ENCODE assay signal across 15 cellular contexts in genomic region chr3:49519266-49519665, GRCh38. TPM values are rescaled to one million over a fixed set of nuclear protein-coding genes. Genes with fewer than 3 reads are reported as not detected.
A peak's percentile ranks its signal among the peaks of the same experiment; 100 is the strongest.
DNase-seq lines count a peak whose midpoint lies in the region; ATAC-seq and TF ChIP-seq lines count a peak whose summit lies in the region.
"Had no signal": no experiment of that assay in that cellular context is flagged by ENCODE, and none has a peak within 500 bp of the region (broad histone marks: within the 10 kb centered on the region; RNA-seq: fewer than 3 reads in every experiment).

No MANE protein-coding gene starts in this region.

- DNase-seq in left ventricle myocardium inferior, result no peak
- no peak for DNase-seq in Right ventricle myocardium superior
- peak; percentile 27 for DNase-seq in epidermal melanocyte (ENCODE audit: insufficient read length, low spot score)
- DNase-seq in neural crest cell (ENCODE audit: low read depth, low spot score), result peak; percentile 36
- DNase-seq in tibial nerve (ENCODE audit: low spot score in 2 of 2), result no peak
- no peak for DNase-seq in activated CD8-positive, alpha-beta memory T cell treated with anti-CD3 and anti-CD28 coated beads, Interleukin-2, amount 10 ng/mL, durations not matched to agents 7 days and 5 days
- DNase-seq in Peyer's patch, result no peak
- DNase-seq: activated CD4-positive, CD25-positive, alpha-beta regulatory T cell; colonic mucosa; NCI-H1092 treated with DMSO at 0.1 percent for 48 hours; NCI-H446 treated with DMSO at 0.1 percent for 48 hours; PC-9; stimulated activated naive CD8-positive, alpha-beta T cell treated with anti-CD3 and anti-CD28 coated beads, Interleukin-15, Interleukin-2, amounts not matched to agents 100 U/mL and 50 U/mL, for 24 hours; T-cell had no signal

- peak overlapping the region; percentile 77 for H3K4me3 Mint-ChIP-seq in neural crest cell
- no peak overlapping the region for H3K4me3 Mint-ChIP-seq in activated CD8-positive, alpha-beta memory T cell treated with anti-CD3 and anti-CD28 coated beads, Interleukin-2, amount 10 ng/mL, durations not matched to agents 7 days and 5 days
- H3K4me3 Mint-ChIP-seq: T-cell had no signal

- no peaks in the 10 kb centered on the region for H3K27me3 Mint-ChIP-seq in neural crest cell (ENCODE audit: low read depth)
- H3K27me3 Mint-ChIP-seq in activated CD8-positive, alpha-beta memory T cell treated with anti-CD3 and anti-CD28 coated beads, Interleukin-2, amount 10 ng/mL, durations not matched to agents 7 days and 5 days, result no peaks in the 10 kb centered on the region
- H3K27me3 Mint-ChIP-seq: T-cell had no signal

- H3K4me3 ChIP-seq in left ventricle myocardium inferior, result no peak overlapping the region
- H3K4me3 ChIP-seq in tibial nerve, result no peak overlapping the region
- no peak overlapping the region for H3K4me3 ChIP-seq in Peyer's patch
- H3K4me3 ChIP-seq: colonic mucosa, PC-9 had no signal

- peak in 1 of 2 donors; percentile 56 for TF ChIP-seq EP300 in tibial nerve (IDR thresholded peaks at IDR 0.05)

- H3K4me1 Mint-ChIP-seq in neural crest cell, result peaks cover 40% of the 10 kb centered on the region
- H3K4me1 Mint-ChIP-seq in activated CD8-positive, alpha-beta memory T cell treated with anti-CD3 and anti-CD28 coated beads, Interleukin-2, amount 10 ng/mL, durations not matched to agents 7 days and 5 days, result peaks cover 7% of the 10 kb centered on the region

- peaks cover 43% of the 10 kb centered on the region for H3K36me3 ChIP-seq in left ventricle myocardium inferior
- H3K36me3 ChIP-seq in tibial nerve, result peaks cover 0 to 18% (median 0%) of the 10 kb centered on the region in 3 donors
- H3K36me3 ChIP-seq in Peyer's patch, result peaks cover 0 to 18% (median 0%) of the 10 kb centered on the region in 3 donors
- H3K36me3 ChIP-seq: colonic mucosa had no signal

- H3K9me3 Mint-ChIP-seq in neural crest cell, result no peaks in the 10 kb centered on the region
- no peaks in the 10 kb centered on the region for H3K9me3 Mint-ChIP-seq in activated CD8-positive, alpha-beta memory T cell treated with anti-CD3 and anti-CD28 coated beads, Interleukin-2, amount 10 ng/mL, durations not matched to agents 7 days and 5 days (ENCODE audit: low read depth)
- H3K9me3 Mint-ChIP-seq: T-cell had no signal

- TF ChIP-seq POLR2A in tibial nerve (IDR thresholded peaks at IDR 0.05) (no peak), Peyer's patch (IDR thresholded peaks at IDR 0.05) (no peak)

- 50 to 59% methylated on average over 6 of the region's 6 CpGs for whole genome bisulfite sequencing in tibial nerve, 2 donors

- CTCF ChIA-PET in activated CD8-positive, alpha-beta memory T cell treated with anti-CD3 and anti-CD28 coated beads, Interleukin-2, amount 10 ng/mL, durations not matched to agents 7 days and 5 days (lab: Charles Lee), result interaction anchor here (1.4 kb wide), 1 partner anchor 21 kb away, joined by 8 read pairs; no protein-coding TSS in a partner anchor

- ATAC-seq in Right ventricle myocardium superior (ENCODE audit: poor library complexity), result no peak
- no peak for ATAC-seq in activated CD8-positive, alpha-beta memory T cell treated with anti-CD3 and anti-CD28 coated beads, Interleukin-2, amount 10 ng/mL, durations not matched to agents 7 days and 5 days
- ATAC-seq in HG03378 (IDR thresholded peaks at IDR 0.05; ENCODE audit: unreplicated experiment), result no peak
- ATAC-seq: stimulated activated naive CD8-positive, alpha-beta T cell treated with anti-CD3 and anti-CD28 coated beads, Interleukin-15, Interleukin-2, amounts not matched to agents 100 U/mL and 50 U/mL, for 24 hours; T-cell had no signal

- H3K27ac Mint-ChIP-seq in neural crest cell (ENCODE audit: unreplicated experiment), result peak overlapping the region; percentile 97
- no peak overlapping the region for H3K27ac Mint-ChIP-seq in activated CD8-positive, alpha-beta memory T cell treated with anti-CD3 and anti-CD28 coated beads, Interleukin-2, amount 10 ng/mL, durations not matched to agents 7 days and 5 days
- H3K27ac Mint-ChIP-seq: T-cell had no signal

- TF ChIP-seq CTCF in left ventricle myocardium inferior (IDR thresholded peaks at IDR 0.05; ENCODE audit: borderline replicate concordance) (no peak), neural crest cell (conservative IDR thresholded peaks at IDR 0.05) (no peak), tibial nerve (IDR thresholded peaks at IDR 0.05) (no peak), Peyer's patch (IDR thresholded peaks at IDR 0.05) (no peak)

- H3K36me3 Mint-ChIP-seq in neural crest cell (ENCODE audit: low read depth), result peaks cover 24% of the 10 kb centered on the region
- H3K36me3 Mint-ChIP-seq in activated CD8-positive, alpha-beta memory T cell treated with anti-CD3 and anti-CD28 coated beads, Interleukin-2, amount 10 ng/mL, durations not matched to agents 7 days and 5 days, result peaks cover 12% of the 10 kb centered on the region

- H3K27ac ChIP-seq in left ventricle myocardium inferior (replicated peaks) (peak overlapping the region; percentile 38), tibial nerve (peak overlapping the region in 3 of 4 donors; percentile 55 to 86 (median 76)), Peyer's patch (no peak overlapping the region)
- H3K27ac ChIP-seq: colonic mucosa, PC-9 had no signal

- intact Hi-C loops in left ventricle myocardium inferior (cut with micrococcal nuclease) (no loop called here), Right ventricle myocardium superior (cut with DNase I) (no loop called here)

- H3K27me3 ChIP-seq in left ventricle myocardium inferior (ENCODE audit: low read depth) (no peaks in the 10 kb centered on the region), tibial nerve (no peaks in the 10 kb centered on the region), Peyer's patch (no peaks in the 10 kb centered on the region)
- H3K27me3 ChIP-seq: colonic mucosa had no signal

- H3K9me3 ChIP-seq in left ventricle myocardium inferior (replicated peaks) (no peaks in the 10 kb centered on the region), tibial nerve (no peaks in the 10 kb centered on the region), Peyer's patch (no peaks in the 10 kb centered on the region)
- H3K9me3 ChIP-seq: colonic mucosa had no signal

- H3K4me1 ChIP-seq in left ventricle myocardium inferior, result peaks cover 64% of the 10 kb centered on the region
- H3K4me1 ChIP-seq in tibial nerve, result peaks cover 0 to 91% (median 35%) of the 10 kb centered on the region in 4 donors
- no peaks in the 10 kb centered on the region for H3K4me1 ChIP-seq in Peyer's patch
- H3K4me1 ChIP-seq: colonic mucosa had no signal

RNA-seq across cellular contexts. Expression of gene BSN, which starts 35.0 kb away (rescaled TPM):
- total RNA-seq in left ventricle myocardium inferior, result 0.55 TPM
- 0.27 TPM for total RNA-seq in Right ventricle myocardium superior
- 6.1 and 6.5 TPM in 2 replicates for total RNA-seq in neural crest cell
- total RNA-seq in tibial nerve, result 1 to 10 TPM in 2 of 4 donors, under 1 TPM in 2; 0.44 to 1.8 (median 0.92) TPM
- total RNA-seq in activated CD8-positive, alpha-beta memory T cell treated with anti-CD3 and anti-CD28 coated beads, Interleukin-2, amount 10 ng/mL, durations not matched to agents 7 days and 5 days, result under 1 TPM; 0.12 TPM
- total RNA-seq in Peyer's patch, result 1 to 10 TPM in 1 of 4 donors, under 1 TPM in 3; 0.18 to 3.3 (median 0.85) TPM

RNA-seq across cellular contexts. Expression of gene DAG1, which starts 49.2 kb away (rescaled TPM):
- total RNA-seq in left ventricle myocardium inferior (117 TPM), Right ventricle myocardium superior (122 TPM), neural crest cell (93.9 and 98.6 TPM in 2 replicates), tibial nerve (100 to 1,000 TPM; 113 to 142 (median 126) TPM), Peyer's patch (10 to 100 TPM; 11.6 to 79.2 (median 62.6) TPM)
- total RNA-seq in activated CD8-positive, alpha-beta memory T cell treated with anti-CD3 and anti-CD28 coated beads, Interleukin-2, amount 10 ng/mL, durations not matched to agents 7 days and 5 days, result 10 to 100 TPM; 17.6 to 17.9 TPM

Comparison
In these comparisons a context has a peak if more than half of its experiments do, and no peak if none do; other contexts are left out.
1. DNase-seq: peak in epidermal melanocyte (single experiment) and neural crest cell (single experiment); none in left ventricle myocardium inferior (single experiment), Right ventricle myocardium superior (single experiment), tibial nerve (0 of 2), activated CD8-positive, alpha-beta memory T cell treated with anti-CD3 and anti-CD28 coated beads, Interleukin-2, amount 10 ng/mL, durations not matched to agents 7 days and 5 days (single experiment) and Peyer's patch (0 of 3).
2. H3K27ac ChIP-seq: peak in left ventricle myocardium inferior (single experiment) and tibial nerve (3 of 4); none in Peyer's patch (0 of 4).